1 cellular context compared by ENCODE assay signal in the genomic region with DNA sequence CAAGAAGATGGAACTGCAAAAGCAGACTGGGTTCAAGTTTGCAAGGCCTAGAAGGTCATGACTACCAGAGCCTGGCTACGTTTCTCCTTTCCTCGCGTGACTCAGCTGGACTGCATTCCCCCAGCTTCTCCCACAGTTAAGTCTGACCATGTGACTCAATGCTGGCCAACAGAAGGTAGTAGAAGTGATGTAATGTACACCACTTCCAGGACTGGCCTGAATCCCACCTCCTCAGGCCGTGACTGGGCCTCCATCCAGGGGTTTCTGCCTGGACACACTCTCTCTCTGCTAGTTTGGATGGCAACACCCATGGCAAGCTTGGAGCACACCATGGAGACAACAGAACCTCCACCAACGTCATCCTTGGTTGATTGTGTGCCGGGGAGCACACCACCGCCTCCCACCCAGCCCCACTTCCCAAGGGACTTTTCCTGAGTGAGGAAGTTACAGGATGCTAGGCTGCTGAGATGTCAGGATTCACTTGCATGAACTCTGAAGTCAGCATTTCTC.
TF ChIP-seq lines count a peak whose summit lies in the region.

No MANE protein-coding gene starts in this region.

TF ChIP-seq in K562, 482 proteins besides CTCF, POLR2A, EP300 and RAD21 (continued from another document and continues in another):
- no peak for TF ChIP-seq BRF1 (IDR thresholded peaks at IDR 0.05; ENCODE audit: borderline replicate concordance, extremely low read depth, insufficient read length)
- TF ChIP-seq C11orf30 (IDR thresholded peaks at IDR 0.05; ENCODE audit: low read depth) = peak; percentile 48; the same call in 1 of the 2 replicates
- TF ChIP-seq ZFP1 (CRISPR knock-in tag; IDR thresholded peaks at IDR 0.05) = no peak
- no peak for TF ChIP-seq SRSF1 (IDR thresholded peaks at IDR 0.05; ENCODE audit: low read depth, low read length)
- no peak for TF ChIP-seq ZNF124 (CRISPR knock-in tag; IDR thresholded peaks at IDR 0.05)
- TF ChIP-seq, protein P1, sequence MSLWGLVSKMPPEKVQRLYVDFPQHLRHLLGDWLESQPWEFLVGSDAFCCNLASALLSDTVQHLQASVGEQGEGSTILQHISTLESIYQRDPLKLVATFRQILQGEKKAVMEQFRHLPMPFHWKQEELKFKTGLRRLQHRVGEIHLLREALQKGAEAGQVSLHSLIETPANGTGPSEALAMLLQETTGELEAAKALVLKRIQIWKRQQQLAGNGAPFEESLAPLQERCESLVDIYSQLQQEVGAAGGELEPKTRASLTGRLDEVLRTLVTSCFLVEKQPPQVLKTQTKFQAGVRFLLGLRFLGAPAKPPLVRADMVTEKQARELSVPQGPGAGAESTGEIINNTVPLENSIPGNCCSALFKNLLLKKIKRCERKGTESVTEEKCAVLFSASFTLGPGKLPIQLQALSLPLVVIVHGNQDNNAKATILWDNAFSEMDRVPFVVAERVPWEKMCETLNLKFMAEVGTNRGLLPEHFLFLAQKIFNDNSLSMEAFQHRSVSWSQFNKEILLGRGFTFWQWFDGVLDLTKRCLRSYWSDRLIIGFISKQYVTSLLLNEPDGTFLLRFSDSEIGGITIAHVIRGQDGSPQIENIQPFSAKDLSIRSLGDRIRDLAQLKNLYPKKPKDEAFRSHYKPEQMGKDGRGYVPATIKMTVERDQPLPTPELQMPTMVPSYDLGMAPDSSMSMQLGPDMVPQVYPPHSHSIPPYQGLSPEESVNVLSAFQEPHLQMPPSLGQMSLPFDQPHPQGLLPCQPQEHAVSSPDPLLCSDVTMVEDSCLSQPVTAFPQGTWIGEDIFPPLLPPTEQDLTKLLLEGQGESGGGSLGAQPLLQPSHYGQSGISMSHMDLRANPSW (CRISPR knock-in tag; IDR thresholded peaks at IDR 0.05) = no peak
- no peak for TF ChIP-seq BRD9 (IDR thresholded peaks at IDR 0.05; ENCODE audit: low read depth, partially characterized antibody)
- no peak for TF ChIP-seq ZNF121 (CRISPR knock-in tag; conservative IDR thresholded peaks at IDR 0.05)
- TF ChIP-seq JUNB (CRISPR knock-in tag; conservative IDR thresholded peaks at IDR 0.05) = no peak
- peak; percentile 91 for TF ChIP-seq ZNF75A (CRISPR knock-in tag; IDR thresholded peaks at IDR 0.05)
- TF ChIP-seq CEBPG (CRISPR knock-in tag; IDR thresholded peaks at IDR 0.05) = no peak
- 0 out of 4 replicates have a peak, but pooled peaks of 1 of the 2 experiments have one; percentile 29 for TF ChIP-seq CEBPG (tag; conservative IDR thresholded peaks at IDR 0.05 in 1 of 2, IDR thresholded peaks at IDR 0.05 in 1 of 2)
- TF ChIP-seq PPARD (CRISPR knock-in tag; IDR thresholded peaks at IDR 0.05) = no peak
- TF ChIP-seq ZNF696 (CRISPR knock-in tag; conservative IDR thresholded peaks at IDR 0.05) = no peak
- TF ChIP-seq ZBTB8A (IDR thresholded peaks at IDR 0.05; ENCODE audit: partially characterized antibody) = no peak
- no peak for TF ChIP-seq MTA2 (IDR thresholded peaks at IDR 0.05; ENCODE audit: low read depth)
- TF ChIP-seq TSHZ1 (CRISPR knock-in tag; IDR thresholded peaks at IDR 0.05) = no peak
- no peak for TF ChIP-seq CXXC5 (CRISPR knock-in tag; IDR thresholded peaks at IDR 0.05)
- no peak for TF ChIP-seq HLTF (IDR thresholded peaks at IDR 0.05)
- no peak for TF ChIP-seq CEBPB (tag; IDR thresholded peaks at IDR 0.05)
- TF ChIP-seq, protein P2, sequence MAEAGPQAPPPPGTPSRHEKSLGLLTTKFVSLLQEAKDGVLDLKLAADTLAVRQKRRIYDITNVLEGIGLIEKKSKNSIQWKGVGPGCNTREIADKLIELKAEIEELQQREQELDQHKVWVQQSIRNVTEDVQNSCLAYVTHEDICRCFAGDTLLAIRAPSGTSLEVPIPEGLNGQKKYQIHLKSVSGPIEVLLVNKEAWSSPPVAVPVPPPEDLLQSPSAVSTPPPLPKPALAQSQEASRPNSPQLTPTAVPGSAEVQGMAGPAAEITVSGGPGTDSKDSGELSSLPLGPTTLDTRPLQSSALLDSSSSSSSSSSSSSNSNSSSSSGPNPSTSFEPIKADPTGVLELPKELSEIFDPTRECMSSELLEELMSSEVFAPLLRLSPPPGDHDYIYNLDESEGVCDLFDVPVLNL (CRISPR knock-in tag; IDR thresholded peaks at IDR 0.05; ENCODE audit: low read depth) = no peak
- TF ChIP-seq SREBF1 (IDR thresholded peaks at IDR 0.05; ENCODE audit: borderline replicate concordance, low read depth, low read length) = no peak
- no peak for TF ChIP-seq XRCC3 (IDR thresholded peaks at IDR 0.05)
- TF ChIP-seq BHLHE40 (IDR thresholded peaks at IDR 0.05; ENCODE audit: low read length) = peak; percentile 71
- no peak for TF ChIP-seq POLR2H (tag; IDR thresholded peaks at IDR 0.05; ENCODE audit: low read depth)
- no peak for TF ChIP-seq ETS2 (tag; IDR thresholded peaks at IDR 0.05; ENCODE audit: borderline replicate concordance, poor library complexity, severe bottlenecking)
- TF ChIP-seq ILK (tag; IDR thresholded peaks at IDR 0.05; ENCODE audit: borderline replicate concordance, low read depth) = no peak
- TF ChIP-seq ZNF239 (CRISPR knock-in tag; IDR thresholded peaks at IDR 0.05) = no peak
- TF ChIP-seq, protein P3, sequence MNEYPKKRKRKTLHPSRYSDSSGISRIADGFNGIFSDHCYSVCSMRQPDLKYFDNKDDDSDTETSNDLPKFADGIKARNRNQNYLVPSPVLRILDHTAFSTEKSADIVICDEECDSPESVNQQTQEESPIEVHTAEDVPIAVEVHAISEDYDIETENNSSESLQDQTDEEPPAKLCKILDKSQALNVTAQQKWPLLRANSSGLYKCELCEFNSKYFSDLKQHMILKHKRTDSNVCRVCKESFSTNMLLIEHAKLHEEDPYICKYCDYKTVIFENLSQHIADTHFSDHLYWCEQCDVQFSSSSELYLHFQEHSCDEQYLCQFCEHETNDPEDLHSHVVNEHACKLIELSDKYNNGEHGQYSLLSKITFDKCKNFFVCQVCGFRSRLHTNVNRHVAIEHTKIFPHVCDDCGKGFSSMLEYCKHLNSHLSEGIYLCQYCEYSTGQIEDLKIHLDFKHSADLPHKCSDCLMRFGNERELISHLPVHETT (CRISPR knock-in tag; conservative IDR thresholded peaks at IDR 0.05 in 1 of 2, IDR thresholded peaks at IDR 0.05 in 1 of 2) = 0 out of 4 replicates have a peak, but pooled peaks of 1 of the 2 experiments have one; percentile 49
- no peak for TF ChIP-seq BACH1 (tag; IDR thresholded peaks at IDR 0.05)
- TF ChIP-seq PHF20 (IDR thresholded peaks at IDR 0.05; ENCODE audit: partially characterized antibody) = no peak
- TF ChIP-seq CHD1 (IDR thresholded peaks at IDR 0.05; ENCODE audit: low read length) = no peak
- TF ChIP-seq DEAF1 (CRISPR knock-in tag; IDR thresholded peaks at IDR 0.05) = no peak
- TF ChIP-seq USF2 (CRISPR knock-in tag; IDR thresholded peaks at IDR 0.05) = peak; percentile 68
- TF ChIP-seq MYNN (IDR thresholded peaks at IDR 0.05) = no peak
- no peak for TF ChIP-seq MYNN (CRISPR knock-in tag; IDR thresholded peaks at IDR 0.05)
- no peak for TF ChIP-seq TSC22D4 (tag; IDR thresholded peaks at IDR 0.05)
- TF ChIP-seq, protein P4, sequence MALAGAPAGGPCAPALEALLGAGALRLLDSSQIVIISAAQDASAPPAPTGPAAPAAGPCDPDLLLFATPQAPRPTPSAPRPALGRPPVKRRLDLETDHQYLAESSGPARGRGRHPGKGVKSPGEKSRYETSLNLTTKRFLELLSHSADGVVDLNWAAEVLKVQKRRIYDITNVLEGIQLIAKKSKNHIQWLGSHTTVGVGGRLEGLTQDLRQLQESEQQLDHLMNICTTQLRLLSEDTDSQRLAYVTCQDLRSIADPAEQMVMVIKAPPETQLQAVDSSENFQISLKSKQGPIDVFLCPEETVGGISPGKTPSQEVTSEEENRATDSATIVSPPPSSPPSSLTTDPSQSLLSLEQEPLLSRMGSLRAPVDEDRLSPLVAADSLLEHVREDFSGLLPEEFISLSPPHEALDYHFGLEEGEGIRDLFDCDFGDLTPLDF (CRISPR knock-in tag; IDR thresholded peaks at IDR 0.05) = no peak
- TF ChIP-seq, protein P5, sequence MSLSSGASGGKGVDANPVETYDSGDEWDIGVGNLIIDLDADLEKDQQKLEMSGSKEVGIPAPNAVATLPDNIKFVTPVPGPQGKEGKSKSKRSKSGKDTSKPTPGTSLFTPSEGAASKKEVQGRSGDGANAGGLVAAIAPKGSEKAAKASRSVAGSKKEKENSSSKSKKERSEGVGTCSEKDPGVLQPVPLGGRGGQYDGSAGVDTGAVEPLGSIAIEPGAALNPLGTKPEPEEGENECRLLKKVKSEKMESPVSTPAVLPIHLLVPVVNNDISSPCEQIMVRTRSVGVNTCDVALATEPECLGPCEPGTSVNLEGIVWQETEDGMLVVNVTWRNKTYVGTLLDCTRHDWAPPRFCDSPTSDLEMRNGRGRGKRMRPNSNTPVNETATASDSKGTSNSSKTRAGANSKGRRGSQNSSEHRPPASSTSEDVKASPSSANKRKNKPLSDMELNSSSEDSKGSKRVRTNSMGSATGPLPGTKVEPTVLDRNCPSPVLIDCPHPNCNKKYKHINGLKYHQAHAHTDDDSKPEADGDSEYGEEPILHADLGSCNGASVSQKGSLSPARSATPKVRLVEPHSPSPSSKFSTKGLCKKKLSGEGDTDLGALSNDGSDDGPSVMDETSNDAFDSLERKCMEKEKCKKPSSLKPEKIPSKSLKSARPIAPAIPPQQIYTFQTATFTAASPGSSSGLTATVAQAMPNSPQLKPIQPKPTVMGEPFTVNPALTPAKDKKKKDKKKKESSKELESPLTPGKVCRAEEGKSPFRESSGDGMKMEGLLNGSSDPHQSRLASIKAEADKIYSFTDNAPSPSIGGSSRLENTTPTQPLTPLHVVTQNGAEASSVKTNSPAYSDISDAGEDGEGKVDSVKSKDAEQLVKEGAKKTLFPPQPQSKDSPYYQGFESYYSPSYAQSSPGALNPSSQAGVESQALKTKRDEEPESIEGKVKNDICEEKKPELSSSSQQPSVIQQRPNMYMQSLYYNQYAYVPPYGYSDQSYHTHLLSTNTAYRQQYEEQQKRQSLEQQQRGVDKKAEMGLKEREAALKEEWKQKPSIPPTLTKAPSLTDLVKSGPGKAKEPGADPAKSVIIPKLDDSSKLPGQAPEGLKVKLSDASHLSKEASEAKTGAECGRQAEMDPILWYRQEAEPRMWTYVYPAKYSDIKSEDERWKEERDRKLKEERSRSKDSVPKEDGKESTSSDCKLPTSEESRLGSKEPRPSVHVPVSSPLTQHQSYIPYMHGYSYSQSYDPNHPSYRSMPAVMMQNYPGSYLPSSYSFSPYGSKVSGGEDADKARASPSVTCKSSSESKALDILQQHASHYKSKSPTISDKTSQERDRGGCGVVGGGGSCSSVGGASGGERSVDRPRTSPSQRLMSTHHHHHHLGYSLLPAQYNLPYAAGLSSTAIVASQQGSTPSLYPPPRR (CRISPR knock-in tag; IDR thresholded peaks at IDR 0.05; ENCODE audit: borderline replicate concordance) = no peak
- no peak for TF ChIP-seq ZNF253 (CRISPR knock-in tag; conservative IDR thresholded peaks at IDR 0.05)
- no peak for TF ChIP-seq KAT8 (IDR thresholded peaks at IDR 0.05; ENCODE audit: low read depth)
- TF ChIP-seq TAF9B (IDR thresholded peaks at IDR 0.05; ENCODE audit: partially characterized antibody) = no peak
- TF ChIP-seq ZNF197 (CRISPR knock-in tag; IDR thresholded peaks at IDR 0.05; ENCODE audit: low read depth) = no peak
- no peak for TF ChIP-seq CBFA2T2 (conservative IDR thresholded peaks at IDR 0.05)
- no peak for TF ChIP-seq ZNF695 (CRISPR knock-in tag; IDR thresholded peaks at IDR 0.05)
- no peak for TF ChIP-seq CCAR2 (IDR thresholded peaks at IDR 0.05; ENCODE audit: low read depth, low read length)
- no peak for TF ChIP-seq SAP30 (IDR thresholded peaks at IDR 0.05; ENCODE audit: borderline replicate concordance, insufficient read depth, low read depth, low read length, poor library complexity, severe bottlenecking)
- TF ChIP-seq ZNF561 (CRISPR knock-in tag; conservative IDR thresholded peaks at IDR 0.05) = no peak
- peak; percentile 86; the same call in 1 of the 2 replicates for TF ChIP-seq ATF7 (IDR thresholded peaks at IDR 0.05)
